ENCODE assay signal across 28 cellular contexts in the genomic region with DNA sequence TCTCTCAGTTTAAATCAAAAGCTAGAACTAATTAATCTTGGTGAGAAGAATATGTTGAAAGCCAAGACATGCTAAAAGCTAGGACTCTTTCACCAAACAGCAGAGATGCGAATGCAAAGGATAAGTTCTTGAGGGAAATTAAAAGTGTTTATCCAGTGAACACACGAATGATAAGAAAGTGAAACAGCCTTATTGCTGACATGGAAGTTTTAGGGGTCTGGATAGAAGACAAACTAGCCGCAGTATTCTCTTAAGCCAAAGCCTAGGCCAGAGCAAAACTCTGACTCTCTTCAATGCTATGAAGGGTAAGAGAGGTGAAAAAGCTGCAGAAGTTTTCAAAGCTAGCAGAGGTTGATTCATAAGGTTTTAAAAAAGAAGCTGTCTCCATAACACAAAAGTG.
"Had no signal": no experiment of that assay in that cellular context is flagged by ENCODE, and none has a peak within 500 bp of the region (broad histone marks: within the 10 kb centered on the region; RNA-seq: fewer than 3 reads in every experiment).

No MANE protein-coding gene starts in this region.

- H3K36me3 Mint-ChIP-seq: mesothelial cell of epicardium, naive B cell had no signal

- H3K36me3 ChIP-seq: colonic mucosa, esophagus squamous epithelium, gastrocnemius medialis, heart right ventricle, left lung, lower lobe of right lung had no signal

- H3K4me3 ChIP-seq: colonic mucosa, esophagus squamous epithelium, gastrocnemius medialis, heart right ventricle, left lung, lower lobe of right lung, mucosa of descending colon had no signal

- H3K27me3 Mint-ChIP-seq: dendritic cell treated with granulocyte-macrophage colony-stimulating factor and Interleukin-4, amounts not matched to agents 40 ng/mL and 50 ng/mL, for 4 days; effector memory CD8-positive, alpha-beta T cell; naive B cell had no signal

- H3K4me1 Mint-ChIP-seq: endodermal cell, mesothelial cell of epicardium, naive B cell had no signal

- H3K27me3 ChIP-seq: colonic mucosa, esophagus squamous epithelium, gastrocnemius medialis, heart right ventricle, left lung had no signal

- H3K27ac ChIP-seq: colonic mucosa, epithelial cell of prostate, esophagus squamous epithelium, gastrocnemius medialis, heart right ventricle, left lung, lower lobe of right lung had no signal

- H3K27ac Mint-ChIP-seq: dendritic cell treated with granulocyte-macrophage colony-stimulating factor and Interleukin-4, amounts not matched to agents 40 ng/mL and 50 ng/mL, for 4 days; effector memory CD8-positive, alpha-beta T cell; endodermal cell; mesothelial cell of epicardium; naive B cell had no signal

- H3K9me3 Mint-ChIP-seq: dendritic cell treated with granulocyte-macrophage colony-stimulating factor and Interleukin-4, amounts not matched to agents 40 ng/mL and 50 ng/mL, for 4 days; effector memory CD8-positive, alpha-beta T cell; endodermal cell; naive B cell had no signal

- ATAC-seq: effector memory CD8-positive, alpha-beta T cell; esophagus mucosa; gastrocnemius medialis; heart right ventricle; left cardiac atrium; left lung; left ventricle myocardium superior; lower lobe of right lung; mucosa of descending colon had no signal

- H3K4me1 ChIP-seq: colonic mucosa, esophagus squamous epithelium, gastrocnemius medialis, heart right ventricle, left lung, lower lobe of right lung had no signal

- FAIRE-seq: endometrium, islet of Langerhans, keratinocyte had no signal

- H3K9me3 ChIP-seq: colonic mucosa, esophagus squamous epithelium, left lung, lower lobe of right lung, mucosa of descending colon had no signal

- H3K4me3 Mint-ChIP-seq: dendritic cell treated with granulocyte-macrophage colony-stimulating factor and Interleukin-4, amounts not matched to agents 40 ng/mL and 50 ng/mL, for 4 days; effector memory CD8-positive, alpha-beta T cell; endodermal cell; mesothelial cell of epicardium; naive B cell had no signal

- DNase-seq: colonic mucosa; cortex of kidney; effector CD8-positive, alpha-beta T cell; effector memory CD8-positive, alpha-beta T cell; endodermal cell; erythroblast; esophagus squamous epithelium; foreskin fibroblast; foreskin melanocyte; gastrocnemius medialis; glutamatergic neuron; head of caudate nucleus; heart right ventricle; hippocampal formation; left cardiac atrium; left lung; left ventricle myocardium superior; lower lobe of right lung; mesenchymal stem cell; mucosa of descending colon; naive B cell had no signal
